24 cellular contexts compared by ENCODE assay signal in the genomic region with DNA sequence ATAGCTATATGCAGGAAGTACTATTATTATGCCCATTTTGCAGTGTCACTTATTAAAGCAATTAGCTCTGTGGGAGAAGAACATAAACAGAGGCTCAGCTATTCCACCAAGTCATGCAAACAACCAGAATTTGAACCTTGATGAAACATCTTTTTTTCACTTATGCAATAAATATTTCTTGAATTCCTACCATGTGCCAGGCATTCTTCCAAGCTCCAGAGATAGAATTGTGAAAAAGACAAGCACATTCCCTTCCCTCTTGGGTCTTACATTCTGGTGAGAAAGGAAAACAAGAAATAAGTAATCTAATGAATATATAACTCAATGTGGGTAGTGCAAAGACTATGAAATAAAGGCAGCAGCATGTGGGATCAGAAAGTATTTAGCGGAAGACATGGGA. TPM values are rescaled to one million over a fixed set of nuclear protein-coding genes. Genes with fewer than 3 reads are reported as not detected.
DNase-seq lines count a peak whose midpoint lies in the region; TF ChIP-seq lines count a peak whose summit lies in the region.
"Had no signal": no experiment of that assay in that cellular context is flagged by ENCODE, and none has a peak within 500 bp of the region (broad histone marks: within the 10 kb centered on the region; RNA-seq: fewer than 3 reads in every experiment).

No MANE protein-coding gene starts in this region.

- no peaks in the 10 kb centered on the region for H3K36me3 Mint-ChIP-seq in MCF 10A (ENCODE audit: insufficient read depth, unreplicated experiment)

- H3K4me3 ChIP-seq in breast epithelium (no peak overlapping the region), fibroblast of mammary gland (ENCODE audit: control insufficient read depth, low read depth, low read length) (no peak overlapping the region), smooth muscle cell (no peak overlapping the region)
- H3K4me3 ChIP-seq: GM12878, heart left ventricle, ovary, PC-9 had no signal

- H3K27me3 Mint-ChIP-seq in MCF 10A (ENCODE audit: insufficient read depth, unreplicated experiment): no peaks in the 10 kb centered on the region

- TF ChIP-seq CTCF in MCF 10A (IDR thresholded peaks at IDR 0.05; ENCODE audit: unreplicated experiment) (no peak), breast epithelium (IDR thresholded peaks at IDR 0.05) (no peak), fibroblast of mammary gland (conservative IDR thresholded peaks at IDR 0.05; ENCODE audit: control insufficient read depth, insufficient read depth, low read depth, low read length) (no peak), smooth muscle cell (IDR thresholded peaks at IDR 0.05; ENCODE audit: borderline replicate concordance, insufficient read depth, poor library complexity, severe bottlenecking) (no peak)

- intact Hi-C loops in MCF 10A (cut with micrococcal nuclease) (no loop called here), breast epithelium (cut with DNase I; ENCODE audit: low total_unique reads) (no loop called here)

- no peaks in the 10 kb centered on the region for H3K9me3 Mint-ChIP-seq in MCF 10A (ENCODE audit: unreplicated experiment)
- H3K9me3 Mint-ChIP-seq: activated naive CD8-positive, alpha-beta T cell treated with anti-CD3 and anti-CD28 coated beads, Interleukin-2, amount 50 U/mL, for 24 hours; activated T-cell treated with anti-CD3 and anti-CD28 coated beads, Interleukin-2, amount 50 U/mL, for 24 hours; nephron had no signal

- CTCF ChIA-PET in MCF 10A (lab: Yijun Ruan, JAX): interaction anchor here (0.6 to 2.6 kb wide), 6 partner anchors 18 to 321 kb away, joined by 3 to 11 read pairs (median 4); no protein-coding TSS in a partner anchor

- no peak overlapping the region for H3K27ac ChIP-seq in breast epithelium
- peak overlapping the region; percentile 64 for H3K27ac ChIP-seq in smooth muscle cell (ENCODE audit: low read depth)
- H3K27ac ChIP-seq: heart left ventricle, ovary, PC-9 had no signal

- TF ChIP-seq POLR2A in breast epithelium (IDR thresholded peaks at IDR 0.05): no peak

- no peak overlapping the region for H3K4me3 Mint-ChIP-seq in MCF 10A (ENCODE audit: unreplicated experiment)
- H3K4me3 Mint-ChIP-seq: activated naive CD8-positive, alpha-beta T cell treated with anti-CD3 and anti-CD28 coated beads, Interleukin-2, amount 50 U/mL, for 24 hours; activated T-cell treated with anti-CD3 and anti-CD28 coated beads, Interleukin-2, amount 50 U/mL, for 24 hours; nephron had no signal

- H3K36me3 ChIP-seq in breast epithelium: no peaks in the 10 kb centered on the region
- H3K36me3 ChIP-seq in smooth muscle cell (ENCODE audit: low read depth): no peaks in the 10 kb centered on the region
- H3K36me3 ChIP-seq: heart left ventricle, ovary had no signal

- peak overlapping the region; percentile 17 for H3K27ac Mint-ChIP-seq in MCF 10A (ENCODE audit: low read depth, unreplicated experiment)
- H3K27ac Mint-ChIP-seq: activated naive CD8-positive, alpha-beta T cell treated with anti-CD3 and anti-CD28 coated beads, Interleukin-2, amount 50 U/mL, for 24 hours; activated T-cell treated with anti-CD3 and anti-CD28 coated beads, Interleukin-2, amount 50 U/mL, for 24 hours; nephron had no signal

- DNase-seq in MCF 10A (ENCODE audit: unreplicated experiment): peak; percentile 63
- DNase-seq in breast epithelium (ENCODE audit: low spot score in 2 of 2): no peak
- peak; percentile 34 for DNase-seq in NCI-H226
- DNase-seq in fibroblast of mammary gland (ENCODE audit: low read depth): peak; percentile 17
- DNase-seq in smooth muscle cell (lab: John Stamatoyannopoulos, UW; ENCODE audit: unreplicated experiment): no peak
- DNase-seq in HPDE6-E6E7 (ENCODE audit: extremely low spot score): no peak
- DNase-seq in NCI-H1105 (lab: John Stamatoyannopoulos, UW): no peak
- DNase-seq in cerebellum (ENCODE audit: low spot score): no peak
- DNase-seq: activated CD4-positive, alpha-beta T cell treated with anti-CD3 and anti-CD28 coated beads for 4 hours; activated naive CD8-positive, alpha-beta T cell treated with anti-CD3 and anti-CD28 coated beads, Interleukin-2, amount 50 U/mL, for 24 hours; activated T-cell treated with anti-CD3 and anti-CD28 coated beads, Interleukin-2, amount 50 U/mL, for 24 hours; C1 segment of cervical spinal cord; cerebellar nuclear complex; DMS79 treated with DMSO at 0.1 percent for 48 hours; heart left ventricle; left cardiac atrium; NCI-H2029 treated with DMSO at 0.1 percent for 48 hours; NCI-H2227 treated with DMSO at 0.1 percent for 48 hours; ovary; PC-9; retina; T-helper 2 cell had no signal

- H4K20me1 ChIP-seq in smooth muscle cell (ENCODE audit: low read depth): no peaks in the 10 kb centered on the region

- H2AFZ ChIP-seq in smooth muscle cell (ENCODE audit: low read depth): no peak overlapping the region
- H2AFZ ChIP-seq: PC-9 had no signal

- peaks cover 49% of the 10 kb centered on the region for H3K4me1 Mint-ChIP-seq in MCF 10A (ENCODE audit: insufficient read depth, unreplicated experiment)

- no peaks in the 10 kb centered on the region for H3K79me2 ChIP-seq in smooth muscle cell (ENCODE audit: low read depth)

- no peak overlapping the region for H3K9ac ChIP-seq in smooth muscle cell (ENCODE audit: low read depth)

- no peaks in the 10 kb centered on the region for H3K27me3 ChIP-seq in breast epithelium
- H3K27me3 ChIP-seq in smooth muscle cell (ENCODE audit: low read depth): no peaks in the 10 kb centered on the region
- H3K27me3 ChIP-seq: heart left ventricle, ovary had no signal

- no TSS peak for BruUV-seq in MCF 10A (replicated peaks; lab: Mats Ljungman, UMichigan)

- POLR2A ChIA-PET in MCF 10A (lab: Yijun Ruan, JAX): interaction anchor here (0.6 to 2.5 kb wide), 6 partner anchors 10 to 489 kb away, joined by 3 to 8 read pairs (median 4); no protein-coding TSS in a partner anchor

- H3K4me1 ChIP-seq in breast epithelium (no peaks in the 10 kb centered on the region), smooth muscle cell (ENCODE audit: low read depth) (no peaks in the 10 kb centered on the region)

- peak overlapping the region; percentile 35 for H3K4me2 ChIP-seq in smooth muscle cell
- H3K4me2 ChIP-seq: PC-9 had no signal

- WGBS in smooth muscle cell (ENCODE audit: low lambda C conversion rate): 94% methylated on average over 1 of the region's 1 CpG

- H3K9me3 ChIP-seq in breast epithelium (no peaks in the 10 kb centered on the region), smooth muscle cell (replicated peaks; ENCODE audit: low read depth) (no peaks in the 10 kb centered on the region)
- H3K9me3 ChIP-seq: heart left ventricle, ovary had no signal

- H3F3A ChIP-seq in smooth muscle cell (ENCODE audit: low read depth): no peaks in the 10 kb centered on the region

RNA-seq across cellular contexts. Expression of a gene that starts 32.1 kb away (rescaled TPM):
- total RNA-seq in MCF 10A (2022) (6.9 and 9.5 TPM in 2 replicates), breast epithelium (10 to 100 TPM in 2 of 3 donors, 1 to 10 TPM in 1; 9.5 to 41.3 (median 26.4) TPM), smooth muscle cell (1.9 TPM in 2 replicates), cerebellum (1.1 TPM)
- polyA plus RNA-seq in smooth muscle cell: 1.7 and 1.9 TPM in 2 replicates

Comparison
In these comparisons a context has a peak if more than half of its experiments do, and no peak if none do; other contexts are left out.
1. DNase-seq: peak in MCF 10A (single experiment), NCI-H226 (single experiment) and fibroblast of mammary gland (single experiment); none in breast epithelium (0 of 2), smooth muscle cell (single experiment), HPDE6-E6E7 (single experiment), NCI-H1105 (single experiment) and cerebellum (single experiment).